Comparison of ENCODE assay signal across 8 cellular contexts in genomic region chr13:97221491-97221890, GRCh38. TPM values are rescaled to one million over a fixed set of nuclear protein-coding genes. Genes with fewer than 3 reads are reported as not detected.
DNase-seq lines count a peak whose midpoint lies in the region; ATAC-seq and TF ChIP-seq lines count a peak whose summit lies in the region.

No MANE protein-coding gene starts in this region.

- TF ChIP-seq POLR2A in body of pancreas (IDR thresholded peaks at IDR 0.05) (no peak), tibial nerve (IDR thresholded peaks at IDR 0.05) (no peak), lower leg skin (IDR thresholded peaks at IDR 0.05) (no peak)

- no peaks in the 10 kb centered on the region for H3K27me3 ChIP-seq in body of pancreas
- H3K27me3 ChIP-seq in tibial nerve, result no peaks in the 10 kb centered on the region

- H3K27ac ChIP-seq in body of pancreas (peak overlapping the region; percentile 93 to 99 (median 96)), tibial nerve (peak overlapping the region; percentile 79 to 96 (median 88))

- H3K36me3 ChIP-seq in body of pancreas (replicated peaks in 1 of 2; ENCODE audit: insufficient read depth in 1 of 2, low read depth in 2 of 2) (no peaks in the 10 kb centered on the region), tibial nerve (no peaks in the 10 kb centered on the region)

- CTCF ChIA-PET in activated CD4-positive, alpha-beta T cell treated with anti-CD3 and anti-CD28 coated beads, Interleukin-2, amount 10 ng/mL, durations not matched to agents 7 days and 5 days (lab: Charles Lee), result no interaction called here

- TF ChIP-seq CTCF in body of pancreas (IDR thresholded peaks at IDR 0.05), result no peak
- TF ChIP-seq CTCF in tibial nerve (IDR thresholded peaks at IDR 0.05), result no peak
- TF ChIP-seq CTCF in lower leg skin (IDR thresholded peaks at IDR 0.05), result no peak

- intact Hi-C loops in body of pancreas (cut with DNase I), result no loop called here
- intact Hi-C loops in lower leg skin (cut with DNase I; ENCODE audit: low total_unique reads), result no loop called here

- H3K4me3 ChIP-seq in body of pancreas (no peak overlapping the region), tibial nerve (peak overlapping the region; percentile 37 to 66 (median 58)), lower leg skin (ENCODE audit: low read depth, poor library complexity, severe bottlenecking) (no peak overlapping the region)

- no peak for DNase-seq in activated CD4-positive, alpha-beta T cell treated with anti-CD3 and anti-CD28 coated beads, Interleukin-2, amount 10 ng/mL, durations not matched to agents 7 days and 5 days
- DNase-seq in activated CD4-positive, alpha-beta T cell treated with anti-CD3 and anti-CD28 coated beads for 48 hours, result no peak
- DNase-seq in body of pancreas (no peak), midbrain (lab: John Stamatoyannopoulos, UW) (peak; percentile 53), tibial nerve (ENCODE audit: low spot score in 2 of 2) (no peak), AG08395 (ENCODE audit: low spot score) (no peak), iPS-NIHi7 (ENCODE audit: extremely low spot score) (no peak), lower leg skin (ENCODE audit: low spot score in 2 of 2) (no peak)

- H3K9me3 ChIP-seq in body of pancreas (no peaks in the 10 kb centered on the region), tibial nerve (no peaks in the 10 kb centered on the region)

- TF ChIP-seq EP300 in tibial nerve (IDR thresholded peaks at IDR 0.05), result no peak

- 10 to 11% methylated on average over 6 of the region's 6 CpGs for WGBS in body of pancreas, 2 donors
- WGBS in tibial nerve, 2 donors, result 18% methylated on average over 6 of the region's 6 CpGs
- WGBS in lower leg skin, 2 donors, result 22 to 33% methylated on average over 6 of the region's 6 CpGs

- H3K4me1 ChIP-seq in body of pancreas (peaks cover 24% of the 10 kb centered on the region), tibial nerve (peaks cover 0 to 31% (median 18%) of the 10 kb centered on the region in 4 donors)

- peak overlapping the region; percentile 84 for H3K4me3 Mint-ChIP-seq in activated CD4-positive, alpha-beta T cell treated with anti-CD3 and anti-CD28 coated beads, Interleukin-2, amount 10 ng/mL, durations not matched to agents 7 days and 5 days

- POLR2A ChIA-PET in activated CD4-positive, alpha-beta T cell treated with anti-CD3 and anti-CD28 coated beads, Interleukin-2, amount 10 ng/mL, durations not matched to agents 7 days and 5 days (lab: Charles Lee), result interaction anchor here (0.6 kb wide), 1 partner anchor 11 kb away, joined by 5 read pairs; no protein-coding TSS in a partner anchor

- peaks cover 42% of the 10 kb centered on the region for H3K4me1 Mint-ChIP-seq in activated CD4-positive, alpha-beta T cell treated with anti-CD3 and anti-CD28 coated beads, Interleukin-2, amount 10 ng/mL, durations not matched to agents 7 days and 5 days

- no peaks in the 10 kb centered on the region for H3K27me3 Mint-ChIP-seq in activated CD4-positive, alpha-beta T cell treated with anti-CD3 and anti-CD28 coated beads, Interleukin-2, amount 10 ng/mL, durations not matched to agents 7 days and 5 days

- no peak overlapping the region for H3K27ac Mint-ChIP-seq in activated CD4-positive, alpha-beta T cell treated with anti-CD3 and anti-CD28 coated beads, Interleukin-2, amount 10 ng/mL, durations not matched to agents 7 days and 5 days

- H3K9me3 Mint-ChIP-seq in activated CD4-positive, alpha-beta T cell treated with anti-CD3 and anti-CD28 coated beads, Interleukin-2, amount 10 ng/mL, durations not matched to agents 7 days and 5 days, result no peaks in the 10 kb centered on the region

- H3K36me3 Mint-ChIP-seq in activated CD4-positive, alpha-beta T cell treated with anti-CD3 and anti-CD28 coated beads, Interleukin-2, amount 10 ng/mL, durations not matched to agents 7 days and 5 days (ENCODE audit: low read depth), result no peaks in the 10 kb centered on the region

- no peak for ATAC-seq in body of pancreas

RNA-seq across cellular contexts. Expression of gene MBNL2, which starts 0.6 kb away (rescaled TPM):
- 10 to 100 TPM; 13.4 to 15.5 TPM for total RNA-seq in activated CD4-positive, alpha-beta T cell treated with anti-CD3 and anti-CD28 coated beads, Interleukin-2, amount 10 ng/mL, durations not matched to agents 7 days and 5 days
- total RNA-seq in body of pancreas, result 10 to 100 TPM; 47.5 to 50.8 TPM
- 100 to 1,000 TPM in 2 of 4 donors, 10 to 100 TPM in 2; 87.9 to 126 (median 95.5) TPM for total RNA-seq in tibial nerve
- 10 to 100 TPM; 37.6 to 59.5 (median 45.4) TPM for total RNA-seq in lower leg skin

Comparison
In these comparisons a context has a peak if more than half of its experiments do, and no peak if none do; other contexts are left out.
1. H3K4me3 ChIP-seq: peak in tibial nerve (4 of 4); none in body of pancreas (0 of 2) and lower leg skin (single experiment).